ENCODE assay signal across 21 cellular contexts in the genomic region with DNA sequence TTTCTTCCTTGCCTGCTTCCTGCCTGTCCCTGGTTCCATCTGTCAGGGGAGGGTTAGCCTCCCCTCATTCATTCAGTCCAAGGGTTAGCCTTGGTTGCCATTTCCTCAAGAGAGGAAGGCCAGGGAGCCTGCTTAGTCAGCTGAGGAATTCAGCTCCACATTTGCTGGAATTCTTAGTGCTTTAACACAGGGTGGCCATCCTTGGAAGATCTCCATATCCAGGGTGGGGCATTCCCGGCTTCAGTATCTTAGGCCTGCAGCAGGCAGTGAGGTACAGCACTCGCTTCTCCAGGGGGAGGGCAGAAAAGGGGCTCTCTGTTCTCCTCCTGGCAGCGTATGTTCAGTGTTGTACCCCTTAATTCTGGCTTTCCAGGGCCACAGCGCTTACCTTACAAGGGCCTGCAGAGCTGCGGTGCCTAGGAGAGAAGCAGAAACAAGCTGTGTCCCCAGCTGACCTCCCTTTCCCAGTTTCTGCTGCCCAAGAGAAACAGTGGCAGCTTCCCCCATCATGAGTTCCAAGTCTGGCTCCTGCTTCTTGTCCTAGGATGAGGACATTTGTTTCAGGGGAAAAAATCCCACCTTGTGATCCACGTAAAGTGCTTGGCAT. TPM values are rescaled to one million over a fixed set of nuclear protein-coding genes. Genes with fewer than 3 reads are reported as not detected.
A peak's percentile ranks its signal among the peaks of the same experiment; 100 is the strongest.
DNase-seq lines count a peak whose midpoint lies in the region; ATAC-seq and TF ChIP-seq lines count a peak whose summit lies in the region.
"Had no signal": no experiment of that assay in that cellular context is flagged by ENCODE, and none has a peak within 500 bp of the region (broad histone marks: within the 10 kb centered on the region; RNA-seq: fewer than 3 reads in every experiment).

No MANE protein-coding gene starts in this region.

- H2AK5ac ChIP-seq in mesendoderm (ENCODE audit: low read length): no peak overlapping the region

- H3K27ac ChIP-seq in mesendoderm (ENCODE audit: low read depth, low read length): no peak overlapping the region

- no CpG with 5 or more reads among the region's 6 CpGs for WGBS in mesendoderm (ENCODE audit: extremely low coverage, insufficient coverage, low lambda C conversion rate)

- H3K18ac ChIP-seq in mesendoderm (ENCODE audit: low read length): no peak overlapping the region

- no peak overlapping the region for H2BK15ac ChIP-seq in mesendoderm (replicated peaks; ENCODE audit: low read depth)

- no peaks in the 10 kb centered on the region for H3K27me3 ChIP-seq in mesendoderm (ENCODE audit: insufficient read depth, low read length, poor library complexity)
- H3K27me3 ChIP-seq: MG63 had no signal

- ATAC-seq in HG03196 (IDR thresholded peaks at IDR 0.05; ENCODE audit: unreplicated experiment) (no peak), HG03457 (IDR thresholded peaks at IDR 0.05; ENCODE audit: unreplicated experiment) (no peak)
- ATAC-seq: SK-N-SH treated with all-trans-retinoic acid at 6 μM for 48 hours had no signal

- H3K4ac ChIP-seq in mesendoderm (ENCODE audit: low read depth, low read length): no peak overlapping the region

- no peaks in the 10 kb centered on the region for H3K36me3 ChIP-seq in mesendoderm (ENCODE audit: control insufficient read depth, insufficient read depth, low read length)

- TF ChIP-seq CTCF in AG10803 (conservative IDR thresholded peaks at IDR 0.05; ENCODE audit: low read length): no peak

- H3K4me1 ChIP-seq in mesendoderm (ENCODE audit: control insufficient read depth, low read depth, low read length): no peaks in the 10 kb centered on the region

- H2BK5ac ChIP-seq in mesendoderm (ENCODE audit: low read length): no peak overlapping the region

- H3K56ac ChIP-seq in mesendoderm (ENCODE audit: low read length): no peak overlapping the region

- no peaks in the 10 kb centered on the region for H3K79me2 ChIP-seq in mesendoderm (ENCODE audit: control insufficient read depth, insufficient read depth, low read length)

- H3K4me3 ChIP-seq in AG10803 (ENCODE audit: low read length): no peak overlapping the region
- no peak overlapping the region for H3K4me3 ChIP-seq in mesendoderm (ENCODE audit: low read length)
- H3K4me3 ChIP-seq: MG63 had no signal

- no peak overlapping the region for H3K23ac ChIP-seq in mesendoderm (ENCODE audit: low read length)

- no peak overlapping the region for H3K4me2 ChIP-seq in mesendoderm (ENCODE audit: low read length)

- no peak overlapping the region for H2BK120ac ChIP-seq in mesendoderm (ENCODE audit: low read depth, low read length)

- no peaks in the 10 kb centered on the region for H3K79me1 ChIP-seq in mesendoderm (ENCODE audit: low read length)

- no peak overlapping the region for H4K5ac ChIP-seq in mesendoderm (ENCODE audit: low read length)

- DNase-seq in AG10803 (ENCODE audit: low read depth) (peak; percentile 51), GM04503 (ENCODE audit: low read depth) (peak; percentile 31), astrocyte of the hippocampus (ENCODE audit: low read depth, low spot score) (peak; percentile 21), mesendoderm (peak; percentile 18), NAMALWA (ENCODE audit: low spot score) (no peak), NCI-H2171 (lab: John Stamatoyannopoulos, UW) (no peak)
- DNase-seq: Calu3; CD4-positive, alpha-beta memory T cell; DMS53; GOT3; Karpas-422; MG63; NCI-H1105; NCI-H1694; NCI-H2107; NCI-H446; NCI-H69; SHP77 treated with DMSO at 0.1 percent for 48 hours had no signal

- H4K8ac ChIP-seq in mesendoderm (ENCODE audit: low read depth, low read length): no peak overlapping the region

- H3K9ac ChIP-seq in mesendoderm (ENCODE audit: low read length): no peak overlapping the region

RNA-seq across cellular contexts. Expression of a gene that starts 12.6 kb away (rescaled TPM):
- polyA plus RNA-seq in mesendoderm (2013, experiment 1 of 2): 8.1 TPM
- polyA plus RNA-seq in mesendoderm (2013, experiment 2 of 2): 8.2 TPM

RNA-seq across cellular contexts. Expression of a gene that starts 28.1 kb away (rescaled TPM):
- 156 TPM for polyA plus RNA-seq in mesendoderm (2013, experiment 1 of 2)
- polyA plus RNA-seq in mesendoderm (2013, experiment 2 of 2): 155 TPM

Comparison
In these comparisons a context has a peak if more than half of its experiments do, and no peak if none do; other contexts are left out.
1. DNase-seq: peak in AG10803 (single experiment), GM04503 (single experiment), astrocyte of the hippocampus (single experiment) and mesendoderm (single experiment); none in NAMALWA (single experiment) and NCI-H2171 (single experiment).